Comparison of ENCODE assay signal across 6 cellular contexts in genomic region chr17:75271955-75272847, GRCh38. TPM values are rescaled to one million over a fixed set of nuclear protein-coding genes. Genes with fewer than 3 reads are reported as not detected.
DNase-seq lines count a peak whose midpoint lies in the region; ATAC-seq and TF ChIP-seq lines count a peak whose summit lies in the region.

No MANE protein-coding gene starts in this region.

- TF ChIP-seq POLR2A in esophagus squamous epithelium (IDR thresholded peaks at IDR 0.05): no peak
- TF ChIP-seq POLR2A in spleen (IDR thresholded peaks at IDR 0.05): no peak

- H3K9me3 ChIP-seq in NT2/D1 (ENCODE audit: insufficient read depth, low read length) (no peaks in the 10 kb centered on the region), esophagus squamous epithelium (no peaks in the 10 kb centered on the region), spleen (no peaks in the 10 kb centered on the region)

- H3K4me3 ChIP-seq in NT2/D1 (ENCODE audit: insufficient read length, low read depth): peak overlapping the region; percentile 84
- H3K4me3 ChIP-seq in esophagus squamous epithelium: peak overlapping the region; percentile 58 to 97 (median 94)
- peak overlapping the region; percentile 15 to 90 (median 86) for H3K4me3 ChIP-seq in spleen

- peak overlapping the region; percentile 90 for H3K27ac ChIP-seq in C4-2B
- H3K27ac ChIP-seq in esophagus squamous epithelium: peak overlapping the region; percentile 85 to 99 (median 97)
- peak overlapping the region; percentile 91 to 99 (median 97) for H3K27ac ChIP-seq in spleen

- H3K36me3 ChIP-seq in NT2/D1 (ENCODE audit: insufficient read depth, insufficient read length, low read length): peaks cover 34% of the 10 kb centered on the region
- H3K36me3 ChIP-seq in esophagus squamous epithelium: peaks cover 0 to 17% (median 0%) of the 10 kb centered on the region in 3 donors
- peaks cover 0 to 36% (median 9%) of the 10 kb centered on the region in 6 donors for H3K36me3 ChIP-seq in spleen

- peaks cover 13% of the 10 kb centered on the region for H3K27me3 ChIP-seq in NT2/D1 (ENCODE audit: insufficient read depth, insufficient read length)
- no peaks in the 10 kb centered on the region for H3K27me3 ChIP-seq in esophagus squamous epithelium
- H3K27me3 ChIP-seq in spleen (replicated peaks in 1 of 7): no peaks in the 10 kb centered on the region

- TF ChIP-seq CTCF in C4-2B (conservative IDR thresholded peaks at IDR 0.05): no peak
- no peak for TF ChIP-seq CTCF in esophagus squamous epithelium (IDR thresholded peaks at IDR 0.05)
- no peak for TF ChIP-seq CTCF in spleen (IDR thresholded peaks at IDR 0.05 in 8 of 11, conservative IDR thresholded peaks at IDR 0.05 in 3 of 11)

- peaks cover 16% of the 10 kb centered on the region for H3K4me1 ChIP-seq in NT2/D1 (ENCODE audit: insufficient read depth, insufficient read length)
- peaks cover 14 to 50% (median 23%) of the 10 kb centered on the region in 3 donors for H3K4me1 ChIP-seq in esophagus squamous epithelium
- H3K4me1 ChIP-seq in spleen: peaks cover 16 to 62% (median 45%) of the 10 kb centered on the region in 6 donors

- peak overlapping the region; percentile 96 for H3K9ac ChIP-seq in NT2/D1 (ENCODE audit: insufficient read length, low read depth)

- ATAC-seq in sciatic nerve (no peak), HG03439 (IDR thresholded peaks at IDR 0.05; ENCODE audit: unreplicated experiment) (no peak)

- no peak for DNase-seq in NT2/D1 (ENCODE audit: low read depth, low spot score)
- DNase-seq in esophagus squamous epithelium (lab: John Stamatoyannopoulos, UW): no peak
- peak; percentile 79 for DNase-seq in spleen
- no peak for DNase-seq in sciatic nerve (ENCODE audit: low spot score)

- intact Hi-C loops in esophagus squamous epithelium (cut with DNase I) (no loop called here), spleen (cut with DNase I; ENCODE audit: low total_unique reads) (no loop called here), sciatic nerve (cut with DNase I) (no loop called here)

- 38 to 64% methylated on average over 9 of the region's 24 CpGs for WGBS in esophagus squamous epithelium, 2 donors
- WGBS in spleen, 5 donors: 45 to 64% (median 55%) methylated on average over 19 to 24 of the region's 24 CpGs

RNA-seq across cellular contexts. Expression of gene MIF4GD, which starts 1.2 kb away (rescaled TPM):
- 10 to 100 TPM; 14.6 to 28.0 (median 21.2) TPM for total RNA-seq in esophagus squamous epithelium
- 10 to 100 TPM; 27.1 to 47.3 (median 38.0) TPM for total RNA-seq in spleen
- polyA plus RNA-seq in spleen: 10 to 100 TPM; 28.2 to 38.0 (median 34.3) TPM
- 26.2 TPM for total RNA-seq in sciatic nerve

RNA-seq across cellular contexts. Expression of gene MRPS7, which starts 10.5 kb away (rescaled TPM):
- total RNA-seq in esophagus squamous epithelium: 10 to 100 TPM; 42.2 to 62.6 (median 48.7) TPM
- 10 to 100 TPM; 32.2 to 38.4 (median 35.1) TPM for total RNA-seq in spleen
- 10 to 100 TPM; 39.1 to 62.7 (median 47.2) TPM for polyA plus RNA-seq in spleen
- 21.8 TPM for total RNA-seq in sciatic nerve

RNA-seq across cellular contexts. Expression of gene GGA3, which starts 10.8 kb away (rescaled TPM):
- 10 to 100 TPM; 23.9 to 39.2 (median 29.8) TPM for total RNA-seq in esophagus squamous epithelium
- 10 to 100 TPM; 38.0 to 73.7 (median 65.2) TPM for total RNA-seq in spleen
- polyA plus RNA-seq in spleen: 10 to 100 TPM; 14.1 to 37.9 (median 26.9) TPM
- total RNA-seq in sciatic nerve: 75.0 TPM

RNA-seq across cellular contexts. Expression of gene SLC25A19, which starts 17.0 kb away (rescaled TPM):
- total RNA-seq in esophagus squamous epithelium (10 to 100 TPM in 2 of 4 donors, 1 to 10 TPM in 2; 9.2 to 15.2 (median 11.2) TPM), spleen (10 to 100 TPM; 12.4 to 32.5 (median 19.1) TPM), sciatic nerve (22.5 TPM)
- polyA plus RNA-seq in spleen: 10 to 100 TPM; 18.5 to 21.2 (median 19.2) TPM
